In genomic region chr20:24894967-24895366, GRCh38 we compare ENCODE assay signal across 37 cellular contexts.
"Had no signal": no experiment of that assay in that cellular context is flagged by ENCODE, and none has a peak within 500 bp of the region (broad histone marks: within the 10 kb centered on the region; RNA-seq: fewer than 3 reads in every experiment).

No MANE protein-coding gene starts in this region.

- DNase-seq: activated B cell treated with CpG ODN at 0.5 μM for 24 hours; activated CD4-positive, alpha-beta memory T cell treated with anti-CD3 and anti-CD28 coated beads for 36 hours; activated CD4-positive, alpha-beta T cell treated with anti-CD3 and anti-CD28 coated beads for 4 hours; activated CD4-positive, alpha-beta T cell treated with anti-CD3 and anti-CD28 coated beads, Interleukin-2, amount 50 U/mL, for 1 hour; activated CD4-positive, alpha-beta T cell treated with anti-CD3 and anti-CD28 coated beads, Interleukin-2, amount 50 U/mL, for 4 hours; activated CD4-positive, CD25-positive, alpha-beta regulatory T cell treated with anti-CD3 and anti-CD28 coated beads, Interleukin-2, amount 50 U/mL, for 72 hours; activated CD8-positive, alpha-beta memory T cell treated with anti-CD3 and anti-CD28 coated beads, Interleukin-2, amount 50 U/mL, for 4 hours; activated CD8-positive, alpha-beta T cell treated with anti-CD3 and anti-CD28 coated beads for 36 hours; activated effector memory CD4-positive, alpha-beta T cell treated with anti-CD3 and anti-CD28 coated beads, Interleukin-2, amount 50 U/mL, for 16 hours; activated gamma-delta T cell treated with Interleukin-2 at 50 U/mL for 16 hours; activated naive CD4-positive, alpha-beta T cell; activated naive CD4-positive, alpha-beta T cell treated with anti-CD3 and anti-CD28 coated beads for 36 hours; activated naive CD4-positive, alpha-beta T cell treated with anti-CD3 and anti-CD28 coated beads, Interleukin-2, amount 50 U/mL, for 16 hours; activated naive CD8-positive, alpha-beta T cell treated with anti-CD3 and anti-CD28 coated beads for 36 hours; activated T-cell treated with anti-CD3 and anti-CD28 coated beads for 4 hours; activated T-cell treated with anti-CD3 and anti-CD28 coated beads, Interleukin-2, amount 50 U/mL, for 1 hour; activated T-cell treated with anti-CD3 and anti-CD28 coated beads, Interleukin-2, amount 50 U/mL, for 4 hours; activated T-cell treated with anti-CD3 and anti-CD28 coated beads, Interleukin-2, amount 50 U/mL, for 72 hours; adrenal gland; amniotic stem cell; aorta; body of pancreas; brain microvascular endothelial cell; central memory CD4-positive, alpha-beta T cell; T-helper 1 cell; T-helper 2 cell; T-helper 9 cell had no signal

- H3K27ac Mint-ChIP-seq: activated B cell treated with CpG ODN at 0.5 μM for 24 hours; activated CD4-positive, alpha-beta memory T cell treated with anti-CD3 and anti-CD28 coated beads for 36 hours; activated CD4-positive, alpha-beta T cell treated with anti-CD3 and anti-CD28 coated beads, Interleukin-2, amount 10 ng/mL, durations not matched to agents 24 days and 14 days; activated CD8-positive, alpha-beta T cell treated with anti-CD3 and anti-CD28 coated beads for 36 hours; activated naive CD4-positive, alpha-beta T cell treated with anti-CD3 and anti-CD28 coated beads for 36 hours; activated naive CD4-positive, alpha-beta T cell treated with anti-CD3 and anti-CD28 coated beads, Interleukin-2, amount 50 U/mL, for 72 hours; activated naive CD8-positive, alpha-beta T cell treated with anti-CD3 and anti-CD28 coated beads for 36 hours; activated T-cell treated with anti-CD3 and anti-CD28 coated beads, Interleukin-2, amount 50 U/mL, for 72 hours; activated T-helper 1 cell treated with anti-CD3 and anti-CD28 coated beads, Interleukin-12 subunit alpha, Interleukin-12 subunit beta, Interleukin-2, Interleukin-4 antibody, amounts not matched to agents 30 ng/mL and 10 ng/mL and 1 ng/mL, durations not matched to agents 14 hours and 24 hours and 36 hours; activated T-helper 17 cell treated with anti-CD3 and anti-CD28 coated beads, Interleukin-2, amount 50 U/mL, for 72 hours; T-helper 1 cell treated with Interleukin-12 subunit alpha and Interleukin-12 subunit beta and Interleukin-4 antibody, amounts not matched to agents 30 μg/mL and 1 μg/mL, for 36 hours; T-helper 2 cell treated with Interferon-gamma antibody and Interleukin-4, amounts not matched to agents 5 μg/mL and 100 μg/mL, for 36 hours had no signal

- H3K4me3 Mint-ChIP-seq: activated B cell treated with CpG ODN at 0.5 μM for 24 hours; activated CD4-positive, alpha-beta memory T cell treated with anti-CD3 and anti-CD28 coated beads for 36 hours; activated CD4-positive, alpha-beta T cell treated with anti-CD3 and anti-CD28 coated beads, Interleukin-2, amount 10 ng/mL, durations not matched to agents 24 days and 14 days; activated CD8-positive, alpha-beta T cell treated with anti-CD3 and anti-CD28 coated beads for 36 hours; activated naive CD4-positive, alpha-beta T cell treated with anti-CD3 and anti-CD28 coated beads for 36 hours; activated naive CD8-positive, alpha-beta T cell treated with anti-CD3 and anti-CD28 coated beads for 36 hours; activated T-cell treated with anti-CD3 and anti-CD28 coated beads, Interleukin-2, amount 50 U/mL, for 4 hours; activated T-cell treated with anti-CD3 and anti-CD28 coated beads, Interleukin-2, amount 50 U/mL, for 72 hours; activated T-helper 1 cell treated with anti-CD3 and anti-CD28 coated beads, Interleukin-12 subunit alpha, Interleukin-12 subunit beta, Interleukin-2, Interleukin-4 antibody, amounts not matched to agents 30 ng/mL and 10 ng/mL and 1 ng/mL, durations not matched to agents 14 hours and 24 hours and 36 hours; activated T-helper 17 cell treated with anti-CD3 and anti-CD28 coated beads, Interleukin-2, amount 50 U/mL, for 72 hours; T-helper 1 cell treated with Interleukin-12 subunit alpha and Interleukin-12 subunit beta and Interleukin-4 antibody, amounts not matched to agents 30 μg/mL and 1 μg/mL, for 36 hours; T-helper 2 cell treated with Interferon-gamma antibody and Interleukin-4, amounts not matched to agents 5 μg/mL and 100 μg/mL, for 36 hours had no signal

- H3K4me1 ChIP-seq: adrenal gland, body of pancreas, breast epithelium had no signal

- H3K4me1 Mint-ChIP-seq: activated B cell treated with CpG ODN at 0.5 μM for 24 hours; activated CD4-positive, alpha-beta T cell treated with anti-CD3 and anti-CD28 coated beads, Interleukin-2, amount 10 ng/mL, durations not matched to agents 24 days and 14 days; activated naive CD8-positive, alpha-beta T cell treated with anti-CD3 and anti-CD28 coated beads for 36 hours; activated T-helper 17 cell treated with anti-CD3 and anti-CD28 coated beads, Interleukin-2, amount 50 U/mL, for 72 hours had no signal

- H3K27ac ChIP-seq: adrenal gland, body of pancreas, brain microvascular endothelial cell, breast epithelium, VCaP had no signal

- ATAC-seq: activated CD8-positive, alpha-beta T cell treated with anti-CD3 and anti-CD28 coated beads for 36 hours; activated naive CD4-positive, alpha-beta T cell treated with anti-CD3 and anti-CD28 coated beads, Interleukin-2, amount 50 U/mL, for 72 hours; activated T-cell treated with anti-CD3 and anti-CD28 coated beads, Interleukin-2, amount 50 U/mL, for 4 hours; activated T-cell treated with anti-CD3 and anti-CD28 coated beads, Interleukin-2, amount 50 U/mL, for 72 hours; activated T-helper 17 cell treated with anti-CD3 and anti-CD28 coated beads, Interleukin-2, amount 50 U/mL, for 72 hours; body of pancreas had no signal

- H3K9me3 ChIP-seq: adrenal gland had no signal

- H3K36me3 ChIP-seq: adrenal gland, brain microvascular endothelial cell, breast epithelium had no signal

- FAIRE-seq: astrocyte, TTC549 had no signal

- H3K4me3 ChIP-seq: adrenal gland, body of pancreas, breast epithelium had no signal

- H3K27me3 ChIP-seq: adrenal gland, body of pancreas, brain microvascular endothelial cell, breast epithelium had no signal
